In genomic region chr11:70912226-70912840, GRCh38 we compare ENCODE assay signal across 19 cellular contexts.
DNase-seq lines count a peak whose midpoint lies in the region; ATAC-seq and TF ChIP-seq lines count a peak whose summit lies in the region.
"Had no signal": no experiment of that assay in that cellular context is flagged by ENCODE, and none has a peak within 500 bp of the region (broad histone marks: within the 10 kb centered on the region; RNA-seq: fewer than 3 reads in every experiment).

No MANE protein-coding gene starts in this region.

- whole genome bisulfite sequencing in lower leg skin, 2 donors = 73 to 79% methylated on average over 11 of the region's 11 CpGs

- no peak for TF ChIP-seq POLR2A in lower leg skin (IDR thresholded peaks at IDR 0.05)

- intact Hi-C loops in lower leg skin (cut with DNase I; ENCODE audit: low total_unique reads) = no loop called here

- no peak overlapping the region for H3K4me3 ChIP-seq in lower leg skin (ENCODE audit: low read depth, poor library complexity, severe bottlenecking)
- H3K4me3 ChIP-seq: heart left ventricle had no signal

- no peaks in the 10 kb centered on the region for H3K9me3 Mint-ChIP-seq in effector memory CD8-positive, alpha-beta T cell
- H3K9me3 Mint-ChIP-seq: central memory CD8-positive, alpha-beta T cell had no signal

- no peak overlapping the region for H3K4me3 Mint-ChIP-seq in effector memory CD8-positive, alpha-beta T cell
- H3K4me3 Mint-ChIP-seq: activated naive CD4-positive, alpha-beta T cell treated with anti-CD3 and anti-CD28 coated beads, Interleukin-2, amount 10 ng/mL, durations not matched to agents 7 days and 5 days; central memory CD8-positive, alpha-beta T cell; naive B cell had no signal

- no peaks in the 10 kb centered on the region for H3K4me1 Mint-ChIP-seq in effector memory CD8-positive, alpha-beta T cell (ENCODE audit: low read depth in 2 of 2)
- H3K4me1 Mint-ChIP-seq: activated naive CD4-positive, alpha-beta T cell treated with anti-CD3 and anti-CD28 coated beads, Interleukin-2, amount 10 ng/mL, durations not matched to agents 7 days and 5 days; central memory CD8-positive, alpha-beta T cell had no signal

- peak; percentile 27 for DNase-seq in AG08396 (ENCODE audit: low spot score)
- DNase-seq in DMS79 treated with DMSO at 0.1 percent for 48 hours (lab: John Stamatoyannopoulos, UW) = peak; percentile 68
- peak; percentile 14 for DNase-seq in NCI-H774 (lab: John Stamatoyannopoulos, UW)
- peak; percentile 89 for DNase-seq in kidney tubule cell (ENCODE audit: low spot score)
- DNase-seq in effector memory CD8-positive, alpha-beta T cell = no peak
- DNase-seq in lower leg skin (ENCODE audit: low spot score in 2 of 2) = no peak
- DNase-seq: activated naive CD4-positive, alpha-beta T cell treated with anti-CD3 and anti-CD28 coated beads, Interleukin-2, amount 10 ng/mL, durations not matched to agents 7 days and 5 days; heart left ventricle; left colon; naive B cell; NCI-H1930; SHP77 treated with DMSO at 0.1 percent for 48 hours; stimulated activated CD4-positive, alpha-beta T cell treated with anti-CD3 and anti-CD28 coated beads, Interleukin-4, amount 100 ng/mL, for 24 hours; stimulated activated naive CD4-positive, alpha-beta T cell had no signal

- no peak overlapping the region for H3K27ac Mint-ChIP-seq in effector memory CD8-positive, alpha-beta T cell
- H3K27ac Mint-ChIP-seq: activated naive CD4-positive, alpha-beta T cell treated with anti-CD3 and anti-CD28 coated beads, Interleukin-2, amount 10 ng/mL, durations not matched to agents 7 days and 5 days; CD14-positive monocyte; IgD-negative memory B cell; naive B cell had no signal

- TF ChIP-seq CTCF in lower leg skin (IDR thresholded peaks at IDR 0.05) = no peak

- H3K36me3 Mint-ChIP-seq in effector memory CD8-positive, alpha-beta T cell (ENCODE audit: insufficient read depth) = peaks cover 4% of the 10 kb centered on the region
- H3K36me3 Mint-ChIP-seq: activated naive CD4-positive, alpha-beta T cell treated with anti-CD3 and anti-CD28 coated beads, Interleukin-2, amount 10 ng/mL, durations not matched to agents 7 days and 5 days; CD14-positive monocyte; IgD-negative memory B cell; naive B cell had no signal

- peaks cover 58 to 61% of the 10 kb centered on the region in 2 donors for H3K27me3 Mint-ChIP-seq in effector memory CD8-positive, alpha-beta T cell

- ATAC-seq in HG03159 (IDR thresholded peaks at IDR 0.05; ENCODE audit: unreplicated experiment) (no peak), HG02970 (IDR thresholded peaks at IDR 0.05; ENCODE audit: low FRiP score, unreplicated experiment) (no peak)
- ATAC-seq in effector memory CD8-positive, alpha-beta T cell (replicated peaks) = no peak
- ATAC-seq: heart left ventricle, left colon had no signal

Comparison
In these comparisons a context has a peak if more than half of its experiments do, and no peak if none do; other contexts are left out.
1. DNase-seq: peak in AG08396 (single experiment), DMS79 treated with DMSO at 0.1 percent for 48 hours (single experiment), NCI-H774 (single experiment) and kidney tubule cell (single experiment); none in effector memory CD8-positive, alpha-beta T cell (0 of 3) and lower leg skin (0 of 2).